ENCODE assay signal across 9 cellular contexts in the genomic region with DNA sequence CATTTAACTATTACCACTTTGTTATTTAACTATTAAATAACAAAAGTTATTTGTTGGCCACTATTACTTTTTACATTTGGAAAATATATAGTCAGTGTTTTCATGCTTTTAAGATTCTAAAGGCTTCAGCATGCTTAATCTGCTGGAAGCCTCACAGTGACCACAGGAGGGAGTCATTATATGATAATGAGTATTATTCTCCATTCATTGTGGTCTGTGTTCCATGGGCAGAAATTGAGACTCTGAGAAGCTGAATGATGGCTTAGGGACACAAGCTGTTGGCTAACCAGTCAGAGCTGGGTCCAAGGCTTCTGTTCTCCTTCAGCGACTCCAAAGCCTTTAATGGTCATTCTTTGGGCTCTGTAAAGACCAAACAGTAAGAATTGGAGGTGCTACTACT.
A peak's percentile ranks its signal among the peaks of the same experiment; 100 is the strongest.
DNase-seq lines count a peak whose midpoint lies in the region; ATAC-seq and TF ChIP-seq lines count a peak whose summit lies in the region.
"Had no signal": no experiment of that assay in that cellular context is flagged by ENCODE, and none has a peak within 500 bp of the region (broad histone marks: within the 10 kb centered on the region; RNA-seq: fewer than 3 reads in every experiment).

No MANE protein-coding gene starts in this region.

- ATAC-seq in GM18511 (IDR thresholded peaks at IDR 0.05; ENCODE audit: unreplicated experiment) (peak; percentile 37), HG02588 (IDR thresholded peaks at IDR 0.05; ENCODE audit: unreplicated experiment) (no peak)
- ATAC-seq: effector memory CD8-positive, alpha-beta T cell had no signal

- DNase-seq in AG08395 (ENCODE audit: low spot score) (peak; percentile 60), OCI-LY7 (ENCODE audit: low spot score) (peak; percentile 77), fibroblast of lung (ENCODE audit: low read depth in 2 of 2) (peak; percentile 55 to 62), NCI-H2196 treated with DMSO at 0.1 percent for 48 hours (lab: John Stamatoyannopoulos, UW; ENCODE audit: unreplicated experiment) (no peak), SIG-M5 (lab: John Stamatoyannopoulos, UW) (no peak)
- DNase-seq in T-helper 2 cell treated with Interferon-gamma antibody and Interleukin-4, amounts not matched to agents 5 μg/mL and 100 μg/mL, for 36 hours (ENCODE audit: low spot score): no peak
- DNase-seq: effector memory CD8-positive, alpha-beta T cell had no signal

- peak overlapping the region; percentile 60 for H3K4me2 ChIP-seq in OCI-LY7 (ENCODE audit: low read length)
- H3K4me2 ChIP-seq in fibroblast of lung (ENCODE audit: extremely low read depth, insufficient read depth, low read length): no peak overlapping the region

- H4K20me1 ChIP-seq in OCI-LY7 (ENCODE audit: insufficient read depth, low read length) (no peaks in the 10 kb centered on the region), fibroblast of lung (ENCODE audit: control insufficient read depth, extremely low read depth, insufficient read depth, low read length) (no peaks in the 10 kb centered on the region)

- no peaks in the 10 kb centered on the region for H3K36me3 Mint-ChIP-seq in T-helper 2 cell treated with Interferon-gamma antibody and Interleukin-4, amounts not matched to agents 5 μg/mL and 100 μg/mL, for 36 hours (ENCODE audit: low read depth)

- POLR2A ChIA-PET in OCI-LY7 (lab: Charles Lee): interaction anchor here (0.6 to 10.1 kb wide), 8 partner anchors 12 to 592 kb away, joined by 3 to 176 read pairs (median 40); a partner anchor contains a TSS

- no peak overlapping the region for H3K4me3 Mint-ChIP-seq in T-helper 2 cell treated with Interferon-gamma antibody and Interleukin-4, amounts not matched to agents 5 μg/mL and 100 μg/mL, for 36 hours
- H3K4me3 Mint-ChIP-seq: effector memory CD8-positive, alpha-beta T cell had no signal

- H3K4me1 ChIP-seq in OCI-LY7 (ENCODE audit: insufficient read depth, low read length, poor library complexity, severe bottlenecking) (peaks cover 94% of the 10 kb centered on the region), fibroblast of lung (ENCODE audit: control insufficient read depth, extremely low read depth, insufficient read depth, low read length) (no peaks in the 10 kb centered on the region)

- no peak overlapping the region for H3K9ac ChIP-seq in fibroblast of lung (ENCODE audit: insufficient read depth, low read length)

- H3K79me2 ChIP-seq in OCI-LY7 (ENCODE audit: insufficient read depth, low read depth, low read length) (peaks cover 28% of the 10 kb centered on the region; the same call in 1 of the 2 replicates), fibroblast of lung (ENCODE audit: control insufficient read depth, insufficient read depth, low read length) (no peaks in the 10 kb centered on the region)

- H3K27ac Mint-ChIP-seq in T-helper 2 cell treated with Interferon-gamma antibody and Interleukin-4, amounts not matched to agents 5 μg/mL and 100 μg/mL, for 36 hours: no peak overlapping the region
- H3K27ac Mint-ChIP-seq: effector memory CD8-positive, alpha-beta T cell had no signal

- H3K36me3 ChIP-seq in OCI-LY7 (ENCODE audit: insufficient read depth, low read length): no peaks in the 10 kb centered on the region
- H3K36me3 ChIP-seq in fibroblast of lung (ENCODE audit: control insufficient read depth, insufficient read depth, low read length): no peaks in the 10 kb centered on the region

- peak overlapping the region; percentile 96 for H3K27ac ChIP-seq in OCI-LY7 (ENCODE audit: low read depth, low read length, poor library complexity, severe bottlenecking)
- no peak overlapping the region for H3K27ac ChIP-seq in fibroblast of lung (ENCODE audit: insufficient read depth, low read length)

- no peaks in the 10 kb centered on the region for H3K9me2 ChIP-seq in OCI-LY7 (ENCODE audit: insufficient read depth, low read length)

- H3K9me3 ChIP-seq in OCI-LY7 (ENCODE audit: low read length) (no peaks in the 10 kb centered on the region), fibroblast of lung (ENCODE audit: control insufficient read depth, insufficient read depth, low read depth, low read length) (no peaks in the 10 kb centered on the region)

- H3K27me3 ChIP-seq in fibroblast of lung (ENCODE audit: control insufficient read depth, insufficient read depth, low read length): peaks cover 3% of the 10 kb centered on the region

- no peaks in the 10 kb centered on the region for H3K27me3 Mint-ChIP-seq in T-helper 2 cell treated with Interferon-gamma antibody and Interleukin-4, amounts not matched to agents 5 μg/mL and 100 μg/mL, for 36 hours (ENCODE audit: low read depth)

- CTCF ChIA-PET in OCI-LY7 (lab: Charles Lee; ENCODE audit: unreplicated experiment): interaction anchor here (0.7 to 2.0 kb wide), 4 partner anchors 8 to 109 kb away, joined by 3 to 8 read pairs (median 4); a partner anchor contains a TSS

- no TSS peak for BruUV-seq in OCI-LY7 (replicated peaks; lab: Mats Ljungman, UMichigan)

- no peaks in the 10 kb centered on the region for H3K9me3 Mint-ChIP-seq in T-helper 2 cell treated with Interferon-gamma antibody and Interleukin-4, amounts not matched to agents 5 μg/mL and 100 μg/mL, for 36 hours
- H3K9me3 Mint-ChIP-seq: effector memory CD8-positive, alpha-beta T cell had no signal

- TF ChIP-seq CTCF in OCI-LY7 (conservative IDR thresholded peaks at IDR 0.05; ENCODE audit: low read length): peak; percentile 82
- peak; percentile 52 to 56 for TF ChIP-seq CTCF in fibroblast of lung (conservative IDR thresholded peaks at IDR 0.05 in 1 of 2, IDR thresholded peaks at IDR 0.05 in 1 of 2; ENCODE audit: low read depth in 1 of 2, low read length in 2 of 2)

- H3K4me3 ChIP-seq in OCI-LY7 (ENCODE audit: low read depth, low read length, poor library complexity, severe bottlenecking) (no peak overlapping the region), fibroblast of lung (replicated peaks in 1 of 4; ENCODE audit: control extremely low read depth in 1 of 4, insufficient read depth in 1 of 4, low read depth in 3 of 4, low read length in 4 of 4) (no peak overlapping the region)

- peaks cover 50% of the 10 kb centered on the region for H3K4me1 Mint-ChIP-seq in T-helper 2 cell treated with Interferon-gamma antibody and Interleukin-4, amounts not matched to agents 5 μg/mL and 100 μg/mL, for 36 hours (ENCODE audit: low read depth)

- intact Hi-C loops in OCI-LY7 (cut with micrococcal nuclease; ENCODE audit: unreplicated experiment): loop anchor here (5.0 kb wide), 1 partner anchor 198 kb away; a partner anchor contains a TSS

- H2AFZ ChIP-seq in OCI-LY7 (ENCODE audit: low read length): no peak overlapping the region
- no peak overlapping the region for H2AFZ ChIP-seq in fibroblast of lung (ENCODE audit: low read length)

Comparison
In these comparisons a context has a peak if more than half of its experiments do, and no peak if none do; other contexts are left out.
1. DNase-seq: peak in AG08395 (single experiment), OCI-LY7 (single experiment) and fibroblast of lung (2 of 2); none in T-helper 2 cell treated with Interferon-gamma antibody and Interleukin-4, amounts not matched to agents 5 μg/mL and 100 μg/mL, for 36 hours (single experiment), NCI-H2196 treated with DMSO at 0.1 percent for 48 hours (single experiment) and SIG-M5 (single experiment).